Comparison of ENCODE assay signal across 8 cellular contexts in the genomic region with DNA sequence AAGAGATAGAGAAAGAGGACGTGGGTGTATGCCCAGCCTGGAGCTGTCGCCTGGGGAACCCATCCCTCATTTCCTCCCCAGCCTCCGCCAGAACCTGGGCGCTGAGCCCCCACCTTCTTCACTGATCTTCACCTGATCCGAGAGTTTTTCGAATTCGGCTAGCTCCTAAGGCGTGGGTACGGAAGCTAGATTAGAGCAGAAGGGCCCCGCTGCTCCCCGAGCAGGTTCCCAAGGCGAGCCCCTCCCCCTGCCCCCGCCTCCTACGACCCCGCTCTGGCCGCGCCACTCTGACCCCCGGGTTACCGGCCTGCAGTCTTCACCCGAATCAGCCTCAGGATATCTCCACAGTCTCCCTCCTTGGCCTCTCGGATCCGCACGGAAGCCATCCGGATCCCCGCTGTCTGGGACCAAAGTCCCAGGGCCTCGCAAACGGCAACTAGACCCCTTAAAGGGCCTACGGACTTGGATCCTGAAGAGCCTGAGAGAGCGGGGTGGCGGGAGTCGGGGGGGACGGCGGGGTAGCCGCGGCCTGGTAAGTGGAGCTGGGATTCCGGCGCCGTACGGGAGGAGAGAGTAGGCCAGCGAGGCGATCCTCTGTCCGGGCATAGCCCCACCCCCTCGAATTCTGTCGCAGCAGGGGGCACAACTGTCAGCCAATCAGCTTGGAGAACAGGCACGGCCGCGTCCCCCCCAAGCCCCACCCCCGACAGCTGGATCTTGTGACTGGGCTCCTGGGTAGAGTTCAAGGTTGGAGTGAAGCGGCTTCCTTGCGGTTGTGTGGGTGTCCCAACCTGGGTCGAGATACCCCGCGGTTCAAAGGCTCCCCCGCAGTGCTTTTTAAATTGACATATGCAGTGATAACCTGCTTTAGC. TPM values are rescaled to one million over a fixed set of nuclear protein-coding genes. Genes with fewer than 3 reads are reported as not detected.
DNase-seq lines count a peak whose midpoint lies in the region; ATAC-seq and FAIRE-seq lines count a peak whose summit lies in the region.

A gene (minus strand): TSS at position 572 of the 872 bp plus-strand sequence. CDS start 186 bp downstream, at position 386.

- H3K27me3 Mint-ChIP-seq in dendritic cell treated with granulocyte-macrophage colony-stimulating factor and Interleukin-4, amounts not matched to agents 40 ng/mL and 50 ng/mL, for 4 days = no peaks in the 10 kb centered on the region

- H3K4me1 Mint-ChIP-seq in dendritic cell treated with granulocyte-macrophage colony-stimulating factor and Interleukin-4, amounts not matched to agents 40 ng/mL and 50 ng/mL, for 4 days (ENCODE audit: low read depth) = peaks cover 18% of the 10 kb centered on the region

- peak within 1 kb of the TSS; percentile 92 for H3K4me3 Mint-ChIP-seq in dendritic cell treated with granulocyte-macrophage colony-stimulating factor and Interleukin-4, amounts not matched to agents 40 ng/mL and 50 ng/mL, for 4 days

- peak within 1 kb of the TSS; percentile 96 for H3K27ac Mint-ChIP-seq in dendritic cell treated with granulocyte-macrophage colony-stimulating factor and Interleukin-4, amounts not matched to agents 40 ng/mL and 50 ng/mL, for 4 days

- FAIRE-seq in A204.1 (lab: Jason Lieb, UNC) = peak; percentile 75

- no peaks in the 10 kb centered on the region for H3K9me3 Mint-ChIP-seq in dendritic cell treated with granulocyte-macrophage colony-stimulating factor and Interleukin-4, amounts not matched to agents 40 ng/mL and 50 ng/mL, for 4 days

- DNase-seq in NCI-H460 (ENCODE audit: extremely low read depth, low read depth) (peak; percentile 93), left kidney (ENCODE audit: low read depth, low spot score) (peak; percentile 98)
- DNase-seq in activated CD4-positive, alpha-beta T cell treated with anti-CD3 and anti-CD28 coated beads, Interleukin-2, amount 50 U/mL, for 1 hour = peak; percentile 79
- peak; percentile 84 for DNase-seq in stimulated activated CD4-positive, alpha-beta T cell treated with anti-CD3 and anti-CD28 coated beads, Interleukin-1b, Interleukin-23, amount 100 ng/mL, for 48 hours

- intact Hi-C loops in dendritic cell treated with granulocyte-macrophage colony-stimulating factor and Interleukin-4, amounts not matched to agents 40 ng/mL and 50 ng/mL, for 4 days (cut with micrococcal nuclease) = loop anchor here (1.0 to 2.0 kb wide), 2 partner anchors 12 to 61 kb away; a partner anchor contains a TSS

- ATAC-seq in GM18861 (IDR thresholded peaks at IDR 0.05; ENCODE audit: unreplicated experiment) = peak; percentile 75
- peak; percentile 63 for ATAC-seq in HG03135 (IDR thresholded peaks at IDR 0.05; ENCODE audit: unreplicated experiment)

- H3K36me3 Mint-ChIP-seq in dendritic cell treated with granulocyte-macrophage colony-stimulating factor and Interleukin-4, amounts not matched to agents 40 ng/mL and 50 ng/mL, for 4 days (ENCODE audit: low read depth) = peaks cover 33% of the 10 kb centered on the region

RNA-seq across cellular contexts. Expression of the gene that starts here (rescaled TPM):
- 51.5 and 53.9 TPM in 2 replicates for total RNA-seq in NCI-H460 (2014; rRNA removed; shearing (Covaris generic))
- 35.9 and 45.8 TPM in 2 replicates for polyA plus RNA-seq in NCI-H460 (2014; cell fraction: nucleus; rRNA removed)

Comparison
In these comparisons a context has a peak if more than half of its experiments do, and no peak if none do; other contexts are left out.
1. Peak in every context shown above with its lines: DNase-seq and ATAC-seq.